1 cellular context compared by ENCODE assay signal in genomic region chr21:45427331-45428271, GRCh38.
TF ChIP-seq lines count a peak whose summit lies in the region.

No MANE protein-coding gene starts in this region.

TF ChIP-seq in HEK293, 187 proteins besides CTCF, POLR2A, EP300 and RAD21 (continued from another document):
- no peak for TF ChIP-seq ZSCAN4 (tag by site-specific recombination; IDR thresholded peaks at IDR 0.05)
- peak; percentile 75; the same call in 1 of the 2 replicates for TF ChIP-seq KLF8 (tag by site-specific recombination; IDR thresholded peaks at IDR 0.05)
- TF ChIP-seq PRDM10 (tag by site-specific recombination; IDR thresholded peaks at IDR 0.05): peak; percentile 46
- peak; percentile 90; the same call in 1 of the 2 replicates for TF ChIP-seq KLF17 (tag by site-specific recombination; IDR thresholded peaks at IDR 0.05)
- TF ChIP-seq KLF10 (tag by site-specific recombination; IDR thresholded peaks at IDR 0.05): peak; percentile 65; the same call in 1 of the 2 replicates
- TF ChIP-seq ZFHX2 (tag by site-specific recombination; conservative IDR thresholded peaks at IDR 0.05): peak; percentile 26; the same call in 1 of the 2 replicates
- peak; percentile 57; the same call in 1 of the 2 replicates for TF ChIP-seq ZNF639 (tag by site-specific recombination; IDR thresholded peaks at IDR 0.05)
- peak; percentile 86 for TF ChIP-seq ZNF629 (tag by site-specific recombination; IDR thresholded peaks at IDR 0.05)
- TF ChIP-seq ZNF692 (tag by site-specific recombination; IDR thresholded peaks at IDR 0.05): peak; percentile 21; the same call in 1 of the 2 replicates
- no peak for TF ChIP-seq ZNF324 (tag by site-specific recombination; IDR thresholded peaks at IDR 0.05)
- TF ChIP-seq ZNF184 (tag by site-specific recombination; IDR thresholded peaks at IDR 0.05): peak; percentile 52; the same call in 1 of the 2 replicates
- TF ChIP-seq MEIS1 (CRISPR knock-in tag; IDR thresholded peaks at IDR 0.05; ENCODE audit: borderline replicate concordance): no peak
- peak; percentile 5; the same call in 1 of the 2 replicates for TF ChIP-seq SP2 (tag by site-specific recombination; IDR thresholded peaks at IDR 0.05)
- TF ChIP-seq KLF1 (tag by site-specific recombination; IDR thresholded peaks at IDR 0.05): peak; percentile 48
- no peak for TF ChIP-seq ELK4 (IDR thresholded peaks at IDR 0.05; ENCODE audit: borderline replicate concordance, low read depth, low read length)
- TF ChIP-seq PATZ1 (tag by site-specific recombination; IDR thresholded peaks at IDR 0.05): peak; percentile 64
